24 cellular contexts compared by ENCODE assay signal in the genomic region with DNA sequence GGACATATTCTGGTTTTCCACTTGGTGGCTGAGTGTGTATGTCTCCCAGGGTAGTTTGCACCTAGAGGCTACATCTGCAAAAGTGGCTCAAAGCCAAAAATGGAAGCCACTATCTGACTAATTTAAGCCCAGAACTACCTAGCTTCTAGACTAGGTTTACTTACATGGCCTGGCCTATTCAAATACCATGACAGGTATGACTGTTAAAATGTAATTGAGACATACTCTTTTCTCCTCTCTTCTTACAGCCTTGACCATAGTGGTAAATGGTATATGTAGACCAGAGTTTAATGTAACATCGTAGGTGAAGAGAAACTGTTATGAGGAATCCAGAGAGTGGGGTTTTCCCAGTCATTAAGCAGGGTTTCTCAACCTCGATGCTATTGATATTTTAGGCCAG. TPM values are rescaled to one million over a fixed set of nuclear protein-coding genes. Genes with fewer than 3 reads are reported as not detected.
DNase-seq lines count a peak whose midpoint lies in the region; ATAC-seq lines count a peak whose summit lies in the region.
"Had no signal": no experiment of that assay in that cellular context is flagged by ENCODE, and none has a peak within 500 bp of the region (broad histone marks: within the 10 kb centered on the region; RNA-seq: fewer than 3 reads in every experiment).

No MANE protein-coding gene starts in this region.

- ATAC-seq in HG02870 (IDR thresholded peaks at IDR 0.05; ENCODE audit: unreplicated experiment) (peak; percentile 95), HG03521 (IDR thresholded peaks at IDR 0.05; ENCODE audit: unreplicated experiment) (peak; percentile 46), HG02642 (IDR thresholded peaks at IDR 0.05; ENCODE audit: poor library complexity, unreplicated experiment) (no peak), GM21423 (IDR thresholded peaks at IDR 0.05; ENCODE audit: unreplicated experiment) (no peak), esophagus mucosa (no peak)
- ATAC-seq: HCT116, Right ventricle myocardium inferior had no signal

- peak; percentile 2 for DNase-seq in DMS53 (lab: John Stamatoyannopoulos, UW)
- DNase-seq in DMS53 treated with DMSO at 0.1 percent for 48 hours (lab: John Stamatoyannopoulos, UW; ENCODE audit: unreplicated experiment), result no peak
- DNase-seq in NCI-H2171 (lab: John Stamatoyannopoulos, UW), result no peak
- DNase-seq: AML-193, DND-41, Kasumi-1, MG63, NCI-H1417, NCI-H1694 treated with DMSO at 0.1 percent for 48 hours, NCI-H2081 treated with DMSO at 0.1 percent for 48 hours, NCI-H446, NCI-H526, OCI-M1, T-helper 9 cell had no signal

RNA-seq across cellular contexts. Expression of a gene that starts 2.3 kb away (rescaled TPM):
- not detected for total RNA-seq in esophagus mucosa
- total RNA-seq: A172; Right ventricle myocardium inferior; SK-MEL-5; T-helper 1 cell treated with Interleukin-12 subunit alpha and Interleukin-12 subunit beta and Interleukin-4 antibody, amounts not matched to agents 30 ng/mL and 1 ng/mL, for 36 hours had no signal

RNA-seq across cellular contexts. Expression of a gene that starts 2.6 kb away (rescaled TPM):
- total RNA-seq in esophagus mucosa, result not detected
- total RNA-seq: A172; Right ventricle myocardium inferior; SK-MEL-5; T-helper 1 cell treated with Interleukin-12 subunit alpha and Interleukin-12 subunit beta and Interleukin-4 antibody, amounts not matched to agents 30 ng/mL and 1 ng/mL, for 36 hours had no signal

Comparison
In these comparisons a context has a peak if more than half of its experiments do, and no peak if none do; other contexts are left out.
1. ATAC-seq: peak in HG02870 (single experiment) and HG03521 (single experiment); none in HG02642 (single experiment), GM21423 (single experiment) and esophagus mucosa (single experiment).